9 cellular contexts compared by ENCODE assay signal in the genomic region with DNA sequence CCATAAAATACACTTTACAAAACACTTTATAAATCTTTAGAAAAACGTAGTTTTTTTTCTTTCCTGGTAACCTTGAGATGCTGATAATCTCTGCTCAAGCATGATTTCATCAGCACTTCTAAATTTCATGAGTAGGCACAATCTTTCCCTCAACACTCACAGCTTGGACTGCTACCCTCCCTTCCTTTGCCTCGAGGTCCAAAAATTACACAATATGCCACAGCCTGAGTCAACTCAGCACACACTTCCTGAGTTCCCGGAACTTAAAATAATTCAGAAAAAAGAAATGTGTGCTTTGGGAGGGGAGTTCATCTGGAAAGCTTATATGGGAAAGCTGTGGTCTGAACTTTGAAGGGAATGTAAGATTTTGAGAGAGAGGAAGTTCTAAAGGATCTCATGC. TPM values are rescaled to one million over a fixed set of nuclear protein-coding genes. Genes with fewer than 3 reads are reported as not detected.
DNase-seq lines count a peak whose midpoint lies in the region; ATAC-seq, FAIRE-seq and TF ChIP-seq lines count a peak whose summit lies in the region.
"Had no signal": no experiment of that assay in that cellular context is flagged by ENCODE, and none has a peak within 500 bp of the region (broad histone marks: within the 10 kb centered on the region; RNA-seq: fewer than 3 reads in every experiment).

No MANE protein-coding gene starts in this region.

- H4K20me1 ChIP-seq in K562 (replicated peaks; ENCODE audit: control insufficient read depth, insufficient read depth, low read length) (no peaks in the 10 kb centered on the region), HepG2 (ENCODE audit: insufficient read depth, low read length) (no peaks in the 10 kb centered on the region)

- POLR2A ChIA-PET in K562 (lab: Yijun Ruan, JAX) (interaction anchor here (1.0 to 1.5 kb wide), 5 partner anchors 9 to 30 kb away, joined by 3 to 4 read pairs (median 3); no protein-coding TSS in a partner anchor), HepG2 (lab: Yijun Ruan, JAX) (no interaction called here)

- no peaks in the 10 kb centered on the region for H3K9me3 ChIP-seq in K562 (replicated peaks; ENCODE audit: control insufficient read depth, insufficient read depth, low read depth, low read length)
- no peaks in the 10 kb centered on the region for H3K9me3 ChIP-seq in HepG2 (ENCODE audit: low read length)

- ATAC-seq in Right ventricle myocardium inferior (peak; percentile 98), K562 (peak; percentile 82), HepG2 (no peak; the same call in 2 of the 3 replicates), HG03565 (IDR thresholded peaks at IDR 0.05; ENCODE audit: unreplicated experiment) (no peak)

- H2AFZ ChIP-seq in K562 (ENCODE audit: low read depth, low read length) = peak overlapping the region; percentile 25; the same call in 1 of the 2 replicates
- no peak overlapping the region for H2AFZ ChIP-seq in HepG2 (ENCODE audit: low read length)

- BruUV-seq in K562 (replicated peaks; lab: Mats Ljungman, UMichigan) (no TSS peak), HepG2 (replicated peaks; lab: Mats Ljungman, UMichigan) (no TSS peak)

- TF ChIP-seq RAD21 in K562 (CRISPR knock-in tag; conservative IDR thresholded peaks at IDR 0.05 in 1 of 2, IDR thresholded peaks at IDR 0.05 in 1 of 2) = no peak
- no peak for TF ChIP-seq RAD21 in HepG2 (CRISPR knock-in tag; IDR thresholded peaks at IDR 0.05)

- TF ChIP-seq POLR2A in K562 (conservative IDR thresholded peaks at IDR 0.05) (no peak), HepG2 (IDR thresholded peaks at IDR 0.05; ENCODE audit: insufficient read depth in 1 of 2, low read depth in 2 of 2, low read length in 2 of 2) (no peak)

- H3K27me3 ChIP-seq in K562 (ENCODE audit: control insufficient read depth in 2 of 2, insufficient read depth in 2 of 2, low read length in 2 of 2) = no peaks in the 10 kb centered on the region; a peak in 1 of 5 replicates
- H3K27me3 ChIP-seq in HepG2 (ENCODE audit: control insufficient read depth in 1 of 2, insufficient read depth in 2 of 2, low read length in 2 of 2) = no peaks in the 10 kb centered on the region; a peak in 1 of 5 replicates

- DNase-seq in Right ventricle myocardium inferior (ENCODE audit: missing footprints) (no peak), cardiac septum (ENCODE audit: low spot score) (no peak), K562 (ENCODE audit: extremely low read depth in 1 of 4, low spot score in 3 of 4) (peak in 1 of 4 experiments; percentile 25), HepG2 (ENCODE audit: low spot score) (no peak), GM19238 (ENCODE audit: insufficient read length, low spot score) (no peak), NCI-H345 (lab: John Stamatoyannopoulos, UW) (no peak), posterior cingulate gyrus (no peak)

- CTCF ChIA-PET in K562 (lab: Yijun Ruan, JAX; ENCODE audit: low intra/inter-chr PET ratio) = no interaction called here
- CTCF ChIA-PET in HepG2 (lab: Yijun Ruan, JAX; ENCODE audit: low intra/inter-chr PET ratio, low total read pairs) = no interaction called here

- H3K36me3 ChIP-seq in K562 (ENCODE audit: control insufficient read depth, insufficient read depth, low read length) = no peaks in the 10 kb centered on the region
- no peaks in the 10 kb centered on the region for H3K36me3 ChIP-seq in HepG2 (replicated peaks in 1 of 2; ENCODE audit: control insufficient read depth in 1 of 2, insufficient read depth in 2 of 2, low read length in 2 of 2)

- no peak overlapping the region for H3K9ac ChIP-seq in K562 (ENCODE audit: insufficient read depth in 1 of 2, low read depth in 2 of 2, low read length in 2 of 2)
- H3K9ac ChIP-seq in HepG2 (ENCODE audit: insufficient read depth, low read depth, low read length) = no peak overlapping the region

- TF ChIP-seq EP300 in K562 (IDR thresholded peaks at IDR 0.05; ENCODE audit: low read length) (no peak; the same call in 1 of the 2 replicates), HepG2 (IDR thresholded peaks at IDR 0.05; ENCODE audit: low read depth in 2 of 2, low read length in 2 of 2) (no peak), HepG2 (CRISPR knock-in tag; IDR thresholded peaks at IDR 0.05; ENCODE audit: borderline replicate concordance) (no peak)

- H3K4me3 ChIP-seq in K562 (no peak overlapping the region), HepG2 (replicated peaks in 1 of 3; ENCODE audit: insufficient read depth in 1 of 3, low read depth in 2 of 3, low read length in 3 of 3) (no peak overlapping the region)

- H3K27ac ChIP-seq in K562 (ENCODE audit: extremely low read depth, low read depth, low read length) (no peak overlapping the region; the same call in 2 of the 3 replicates), HepG2 (ENCODE audit: extremely low read length, insufficient read depth, low read length) (no peak overlapping the region)

- H3K4me2 ChIP-seq in K562 (ENCODE audit: insufficient read depth, low read length) (no peak overlapping the region), HepG2 (ENCODE audit: low read depth, low read length) (no peak overlapping the region)

- WGBS in K562 (ENCODE audit: insufficient coverage, low coverage, missing lambda C conversion rate) = 8% methylated on average over 3 of the region's 3 CpGs
- WGBS in HepG2 (ENCODE audit: low lambda C conversion rate) = under 1% methylated on average over 3 of the region's 3 CpGs

- intact Hi-C loops in Right ventricle myocardium inferior (cut with DNase I) (no loop called here), cardiac septum (cut with DNase I) (no loop called here), K562 (cut with micrococcal nuclease) (no loop called here), HepG2 (cut with micrococcal nuclease; ENCODE audit: unreplicated experiment) (loop anchor here (2.0 kb wide), 1 partner anchor 73 kb away; no protein-coding TSS in a partner anchor), posterior cingulate gyrus (cut with DNase I) (no loop called here)

- FAIRE-seq in K562 (lab: Jason Lieb, UNC) = no peak
- no peak for FAIRE-seq in HepG2 (lab: Jason Lieb, UNC)
- FAIRE-seq: G401.6 had no signal

- TF ChIP-seq CTCF in K562 (IDR thresholded peaks at IDR 0.05 in 2 of 3, conservative IDR thresholded peaks at IDR 0.05 in 1 of 3; ENCODE audit: insufficient read depth in 2 of 3, low read depth in 1 of 3, low read length in 3 of 3) = no peak
- TF ChIP-seq CTCF in HepG2 (CRISPR knock-in tag; IDR thresholded peaks at IDR 0.05) = no peak

- no peaks in the 10 kb centered on the region for H3K79me2 ChIP-seq in K562 (ENCODE audit: control insufficient read depth, insufficient read depth, low read length)
- H3K79me2 ChIP-seq in HepG2 (ENCODE audit: insufficient read depth, low read length) = no peaks in the 10 kb centered on the region

- H3K4me1 ChIP-seq in K562 (replicated peaks in 1 of 2; ENCODE audit: control insufficient read depth in 2 of 2, insufficient read depth in 2 of 2, low read length in 2 of 2) = no peaks in the 10 kb centered on the region; a peak in 1 of 5 replicates
- H3K4me1 ChIP-seq in HepG2 (ENCODE audit: insufficient read depth, low read length) = no peaks in the 10 kb centered on the region

- no peaks in the 10 kb centered on the region for H3K9me1 ChIP-seq in K562 (ENCODE audit: control insufficient read depth, insufficient read depth, low read length)

- in situ Hi-C loops in K562 (cut with MboI) (no loop called here), HepG2 (cut with HindIII; ENCODE audit: extremely low pct_ligation_motif_present, low pct_unique_long_range_greater_than_20kb) (no loop called here)

RNA-seq across cellular contexts. Expression of gene CLCA2, which starts 5.9 kb away (rescaled TPM):
- total RNA-seq in Right ventricle myocardium inferior (0.05 TPM), cardiac septum (not detected), K562 (2014; rRNA removed) (not detected in 2 replicates), K562 (2014; rRNA removed; fragmentation: Illumina TruSeq; extraction: Trizol) (not detected in 2 replicates), K562 (2015; rRNA removed; fragmentation: Illumina TruSeq; extraction: Trizol) (not detected in 2 replicates), K562 (2021) (not detected in 2 replicates), HepG2 (2016; rRNA removed; fragmentation: Illumina TruSeq; extraction: Trizol) (not detected in 2 replicates)
- not detected in 2 replicates for total RNA-seq in K562 (2011; cell fraction: chromatin; rRNA removed; ENCODE audit: low replicate concordance)
- total RNA-seq in K562 (2011; cell fraction: nucleolus; rRNA removed) = not detected in 2 replicates
- total RNA-seq in K562 (2011; cell fraction: nucleoplasm; rRNA removed) = not detected in 2 replicates
- polyA plus RNA-seq in K562 (2011; rRNA removed) (0.03 TPM in 1 of 2 replicates, not detected in the other), K562 (2014; fragmentation: Illumina TruSeq; extraction: Trizol) (not detected in 2 replicates), K562 (2014; fragmentation: Nextera tagmentation; extraction: Ambion mirVana) (not detected), K562 (2014; rRNA removed) (not detected in 2 replicates), HepG2 (2011; rRNA removed) (not detected in 2 replicates)
- polyA plus RNA-seq in K562 (2011; cell fraction: cytosol; rRNA removed) = 0.01 TPM in 1 of 2 replicates, not detected in the other
- not detected in 2 replicates for polyA plus RNA-seq in K562 (2011; cell fraction: nucleus; rRNA removed)
- not detected in 2 replicates for polyA plus RNA-seq in K562 (2012)
- not detected in 2 replicates for polyA minus RNA-seq in K562 (2011; rRNA and poly(A)+ RNA removed)
- not detected in 2 replicates for polyA minus RNA-seq in K562 (2011; cell fraction: cytosol; rRNA and poly(A)+ RNA removed)
- polyA minus RNA-seq in K562 (2011; cell fraction: nucleus; rRNA and poly(A)+ RNA removed) = not detected in 2 replicates
- not detected in 2 replicates for total RNA-seq in HepG2 (2016; cell fraction: cytosol; rRNA removed; fragmentation: Illumina TruSeq; extraction: Trizol; ENCODE audit: low read depth)
- not detected in 2 replicates for total RNA-seq in HepG2 (2016; cell fraction: insoluble cytoplasmic fraction; rRNA removed; fragmentation: Illumina TruSeq; extraction: Trizol)
- not detected in 2 replicates for total RNA-seq in HepG2 (2016; cell fraction: membrane; rRNA removed; fragmentation: Illumina TruSeq; extraction: Trizol)
- not detected in 2 replicates for total RNA-seq in HepG2 (2016; cell fraction: nucleus; rRNA removed; fragmentation: Illumina TruSeq; extraction: Trizol)
- not detected in 2 replicates for polyA plus RNA-seq in HepG2 (2011; cell fraction: cytosol; rRNA removed)
- polyA plus RNA-seq in HepG2 (2011; cell fraction: nucleus; rRNA removed) = not detected in 2 replicates
- not detected in 2 replicates for polyA plus RNA-seq in HepG2 (2012)
- polyA plus RNA-seq in HepG2 (2016; cell fraction: cytosol; fragmentation: Illumina TruSeq; extraction: Trizol; ENCODE audit: low read depth) = not detected in 2 replicates
- not detected in 2 replicates for polyA plus RNA-seq in HepG2 (2016; cell fraction: insoluble cytoplasmic fraction; fragmentation: Illumina TruSeq; extraction: Trizol; ENCODE audit: low read depth)
- not detected in 2 replicates for polyA plus RNA-seq in HepG2 (2016; cell fraction: membrane; fragmentation: Illumina TruSeq; extraction: Trizol; ENCODE audit: low read depth)
- polyA plus RNA-seq in HepG2 (2016; cell fraction: nucleus; fragmentation: Illumina TruSeq; extraction: Trizol; ENCODE audit: insufficient read depth, low read depth) = not detected in 2 replicates
- 1.1 TPM in 1 of 2 replicates, not detected in the other for polyA minus RNA-seq in HepG2 (2011; rRNA and poly(A)+ RNA removed; ENCODE audit: low replicate concordance)
- not detected in 2 replicates for polyA minus RNA-seq in HepG2 (2011; cell fraction: cytosol; rRNA and poly(A)+ RNA removed)
- polyA minus RNA-seq in HepG2 (2011; cell fraction: nucleus; rRNA and poly(A)+ RNA removed) = not detected in 2 replicates

RNA-seq across cellular contexts. Expression of gene ODF2L, which starts 33.7 kb away (rescaled TPM):
- total RNA-seq in Right ventricle myocardium inferior (5.1 TPM), cardiac septum (12.1 TPM), K562 (2014; rRNA removed) (2.4 and 3.3 TPM in 2 replicates), K562 (2014; rRNA removed; fragmentation: Illumina TruSeq; extraction: Trizol) (4.7 and 6.1 TPM in 2 replicates), K562 (2015; rRNA removed; fragmentation: Illumina TruSeq; extraction: Trizol) (4.4 and 5.9 TPM in 2 replicates), K562 (2021) (5.4 and 6.0 TPM in 2 replicates), HepG2 (2016; rRNA removed; fragmentation: Illumina TruSeq; extraction: Trizol) (0.07 and 0.27 TPM in 2 replicates)
- 2.8 and 11.8 TPM in 2 replicates for total RNA-seq in K562 (2011; cell fraction: chromatin; rRNA removed; ENCODE audit: low replicate concordance)
- 0.67 and 2.5 TPM in 2 replicates for total RNA-seq in K562 (2011; cell fraction: nucleolus; rRNA removed)
- total RNA-seq in K562 (2011; cell fraction: nucleoplasm; rRNA removed) = 4.9 TPM in 2 replicates
- polyA plus RNA-seq in K562 (2011; rRNA removed) (1.3 and 3.4 TPM in 2 replicates), K562 (2014; fragmentation: Illumina TruSeq; extraction: Trizol) (3.3 and 5.6 TPM in 2 replicates), K562 (2014; fragmentation: Nextera tagmentation; extraction: Ambion mirVana) (1 to 10 TPM; 2.2 to 3.3 TPM), K562 (2014; rRNA removed) (3.8 and 4.7 TPM in 2 replicates), HepG2 (2011; rRNA removed) (not detected in 2 replicates)
- polyA plus RNA-seq in K562 (2011; cell fraction: cytosol; rRNA removed) = 0.41 and 0.45 TPM in 2 replicates
- 1.5 and 2.0 TPM in 2 replicates for polyA plus RNA-seq in K562 (2011; cell fraction: nucleus; rRNA removed)
- polyA plus RNA-seq in K562 (2012) = 2.7 and 3.4 TPM in 2 replicates
- polyA minus RNA-seq in K562 (2011; rRNA and poly(A)+ RNA removed) = 1.4 and 1.9 TPM in 2 replicates
- polyA minus RNA-seq in K562 (2011; cell fraction: cytosol; rRNA and poly(A)+ RNA removed) = 0.55 and 2.0 TPM in 2 replicates
- 2.3 and 3.6 TPM in 2 replicates for polyA minus RNA-seq in K562 (2011; cell fraction: nucleus; rRNA and poly(A)+ RNA removed)
- total RNA-seq in HepG2 (2016; cell fraction: cytosol; rRNA removed; fragmentation: Illumina TruSeq; extraction: Trizol; ENCODE audit: low read depth) = not detected in 2 replicates
- 0.15 and 0.22 TPM in 2 replicates for total RNA-seq in HepG2 (2016; cell fraction: insoluble cytoplasmic fraction; rRNA removed; fragmentation: Illumina TruSeq; extraction: Trizol)
- total RNA-seq in HepG2 (2016; cell fraction: membrane; rRNA removed; fragmentation: Illumina TruSeq; extraction: Trizol) = not detected in 2 replicates
- total RNA-seq in HepG2 (2016; cell fraction: nucleus; rRNA removed; fragmentation: Illumina TruSeq; extraction: Trizol) = 0.97 and 1.2 TPM in 2 replicates
- polyA plus RNA-seq in HepG2 (2011; cell fraction: cytosol; rRNA removed) = not detected in 2 replicates
- not detected in 2 replicates for polyA plus RNA-seq in HepG2 (2011; cell fraction: nucleus; rRNA removed)
- polyA plus RNA-seq in HepG2 (2012) = not detected in 2 replicates
- polyA plus RNA-seq in HepG2 (2016; cell fraction: cytosol; fragmentation: Illumina TruSeq; extraction: Trizol; ENCODE audit: low read depth) = not detected in 2 replicates
- 0.71 TPM in 1 of 2 replicates, not detected in the other for polyA plus RNA-seq in HepG2 (2016; cell fraction: insoluble cytoplasmic fraction; fragmentation: Illumina TruSeq; extraction: Trizol; ENCODE audit: low read depth)
- not detected in 2 replicates for polyA plus RNA-seq in HepG2 (2016; cell fraction: membrane; fragmentation: Illumina TruSeq; extraction: Trizol; ENCODE audit: low read depth)
- 1.1 TPM in 1 of 2 replicates, not detected in the other for polyA plus RNA-seq in HepG2 (2016; cell fraction: nucleus; fragmentation: Illumina TruSeq; extraction: Trizol; ENCODE audit: insufficient read depth, low read depth)
- 0.02 and 5.6 TPM in 2 replicates for polyA minus RNA-seq in HepG2 (2011; rRNA and poly(A)+ RNA removed; ENCODE audit: low replicate concordance)
- not detected in 2 replicates for polyA minus RNA-seq in HepG2 (2011; cell fraction: cytosol; rRNA and poly(A)+ RNA removed)
- not detected in 2 replicates for polyA minus RNA-seq in HepG2 (2011; cell fraction: nucleus; rRNA and poly(A)+ RNA removed)

RNA-seq across cellular contexts. Expression of gene CLCA1, which starts 38.9 kb away (rescaled TPM):
- not detected for total RNA-seq in Right ventricle myocardium inferior
- not detected for total RNA-seq in cardiac septum
- 0.09 TPM in 1 of 2 replicates, not detected in the other for total RNA-seq in K562 (2011; cell fraction: chromatin; rRNA removed; ENCODE audit: low replicate concordance)
- 0.13 and 0.17 TPM in 2 replicates for total RNA-seq in K562 (2011; cell fraction: nucleolus; rRNA removed)
- total RNA-seq in K562 (2011; cell fraction: nucleoplasm; rRNA removed) = not detected in 2 replicates
- not detected in 2 replicates for total RNA-seq in K562 (2014; rRNA removed)
- total RNA-seq in K562 (2014; rRNA removed; fragmentation: Illumina TruSeq; extraction: Trizol) = not detected in 2 replicates
- not detected in 2 replicates for total RNA-seq in K562 (2015; rRNA removed; fragmentation: Illumina TruSeq; extraction: Trizol)
- 0.04 and 0.22 TPM in 2 replicates for total RNA-seq in K562 (2021)
- 0.03 and 0.08 TPM in 2 replicates for polyA plus RNA-seq in K562 (2011; rRNA removed)
- 0.03 TPM in 1 of 2 replicates, not detected in the other for polyA plus RNA-seq in K562 (2011; cell fraction: cytosol; rRNA removed)
- polyA plus RNA-seq in K562 (2011; cell fraction: nucleus; rRNA removed) = 0.09 TPM in 1 of 2 replicates, not detected in the other
- polyA plus RNA-seq in K562 (2012) = 0.07 TPM in 1 of 2 replicates, not detected in the other
- 0.08 TPM in 1 of 2 replicates, not detected in the other for polyA plus RNA-seq in K562 (2014; fragmentation: Illumina TruSeq; extraction: Trizol)
- under 1 TPM in 1 of 2 experiments, not detected in 1; 0.03 TPM for polyA plus RNA-seq in K562 (2014; fragmentation: Nextera tagmentation; extraction: Ambion mirVana)
- polyA plus RNA-seq in K562 (2014; rRNA removed) = not detected in 2 replicates
- polyA minus RNA-seq in K562 (2011; rRNA and poly(A)+ RNA removed) = 0.09 and 0.11 TPM in 2 replicates
- polyA minus RNA-seq in K562 (2011; cell fraction: cytosol; rRNA and poly(A)+ RNA removed) = not detected in 2 replicates
- polyA minus RNA-seq in K562 (2011; cell fraction: nucleus; rRNA and poly(A)+ RNA removed) = not detected in 2 replicates
- total RNA-seq in HepG2 (2016; rRNA removed; fragmentation: Illumina TruSeq; extraction: Trizol) = not detected in 2 replicates
- not detected in 2 replicates for total RNA-seq in HepG2 (2016; cell fraction: cytosol; rRNA removed; fragmentation: Illumina TruSeq; extraction: Trizol; ENCODE audit: low read depth)
- total RNA-seq in HepG2 (2016; cell fraction: insoluble cytoplasmic fraction; rRNA removed; fragmentation: Illumina TruSeq; extraction: Trizol) = not detected in 2 replicates
- total RNA-seq in HepG2 (2016; cell fraction: membrane; rRNA removed; fragmentation: Illumina TruSeq; extraction: Trizol) = not detected in 2 replicates
- not detected in 2 replicates for total RNA-seq in HepG2 (2016; cell fraction: nucleus; rRNA removed; fragmentation: Illumina TruSeq; extraction: Trizol)
- not detected in 2 replicates for polyA plus RNA-seq in HepG2 (2011; rRNA removed)
- not detected in 2 replicates for polyA plus RNA-seq in HepG2 (2011; cell fraction: cytosol; rRNA removed)
- not detected in 2 replicates for polyA plus RNA-seq in HepG2 (2011; cell fraction: nucleus; rRNA removed)
- not detected in 2 replicates for polyA plus RNA-seq in HepG2 (2012)
- polyA plus RNA-seq in HepG2 (2016; cell fraction: cytosol; fragmentation: Illumina TruSeq; extraction: Trizol; ENCODE audit: low read depth) = not detected in 2 replicates
- polyA plus RNA-seq in HepG2 (2016; cell fraction: insoluble cytoplasmic fraction; fragmentation: Illumina TruSeq; extraction: Trizol; ENCODE audit: low read depth) = not detected in 2 replicates
- polyA plus RNA-seq in HepG2 (2016; cell fraction: membrane; fragmentation: Illumina TruSeq; extraction: Trizol; ENCODE audit: low read depth) = not detected in 2 replicates
- not detected in 2 replicates for polyA plus RNA-seq in HepG2 (2016; cell fraction: nucleus; fragmentation: Illumina TruSeq; extraction: Trizol; ENCODE audit: insufficient read depth, low read depth)
- not detected in 2 replicates for polyA minus RNA-seq in HepG2 (2011; rRNA and poly(A)+ RNA removed; ENCODE audit: low replicate concordance)
- polyA minus RNA-seq in HepG2 (2011; cell fraction: cytosol; rRNA and poly(A)+ RNA removed) = not detected in 2 replicates
- not detected in 2 replicates for polyA minus RNA-seq in HepG2 (2011; cell fraction: nucleus; rRNA and poly(A)+ RNA removed)

Comparison
In these comparisons a context has a peak if more than half of its experiments do, and no peak if none do; other contexts are left out.
1. ATAC-seq: peak in Right ventricle myocardium inferior (single experiment) and K562 (single experiment); none in HepG2 (single experiment) and HG03565 (single experiment).